8 cellular contexts compared by ENCODE assay signal in genomic region chr3:195258449-195259145, GRCh38. TPM values are rescaled to one million over a fixed set of nuclear protein-coding genes. Genes with fewer than 3 reads are reported as not detected.
A peak's percentile ranks its signal among the peaks of the same experiment; 100 is the strongest.
DNase-seq lines count a peak whose midpoint lies in the region; ATAC-seq and TF ChIP-seq lines count a peak whose summit lies in the region.

No MANE protein-coding gene starts in this region.

- no peak for ATAC-seq in HG03095 (IDR thresholded peaks at IDR 0.05; ENCODE audit: unreplicated experiment)

- no peak for TF ChIP-seq POLR2A in ovary (IDR thresholded peaks at IDR 0.05)

- no peak overlapping the region for H3K4me3 ChIP-seq in ovary

- no peak for TF ChIP-seq CTCF in ovary (IDR thresholded peaks at IDR 0.05)

- intact Hi-C loops in ovary (cut with DNase I): loop anchor here (2.0 to 10.0 kb wide), 7 partner anchors 104 to 774 kb away; partner anchors contain the start of genes FAM43A (in 2 of the 4) and ATP13A3 (in 1 of the 4)

- H3K27ac ChIP-seq in ovary: peak overlapping the region; percentile 60 to 86

- DNase-seq in DMS79 treated with DMSO at 0.1 percent for 48 hours (lab: John Stamatoyannopoulos, UW): peak; percentile 76
- DNase-seq in NCI-H69 (lab: John Stamatoyannopoulos, UW): peak; percentile 56
- DNase-seq in ecto neural progenitor cell (ENCODE audit: low spot score): peak; percentile 48
- peak in 2 of 5 donors; percentile 35 to 42 for DNase-seq in ovary
- DNase-seq in NCI-H1930 (lab: John Stamatoyannopoulos, UW): no peak
- DNase-seq in C1 segment of cervical spinal cord (lab: John Stamatoyannopoulos, UW): no peak
- DNase-seq in HK-2 (ENCODE audit: unreplicated experiment): no peak

- no peak for TF ChIP-seq EP300 in ovary (IDR thresholded peaks at IDR 0.05)

- H3K27me3 ChIP-seq in ovary: no peaks in the 10 kb centered on the region

- WGBS in ovary, 3 donors: 58 to 71% (median 67%) methylated on average over 13 of the region's 13 CpGs

- no peaks in the 10 kb centered on the region for H3K36me3 ChIP-seq in ovary

- peaks cover 7% of the 10 kb centered on the region for H3K4me1 ChIP-seq in ovary (ENCODE audit: insufficient read depth)

- H3K9me3 ChIP-seq in ovary: no peaks in the 10 kb centered on the region

RNA-seq across cellular contexts. Expression of gene XXYLT1, which starts 12.4 kb away (rescaled TPM):
- total RNA-seq in ovary: 10 to 100 TPM in 4 of 7 donors, 1 to 10 TPM in 3; 7.3 to 13.6 (median 10.2) TPM
- polyA plus RNA-seq in ovary: 10 to 100 TPM in 1 of 2 donors, 1 to 10 TPM in 1; 5.6 to 10.6 TPM

Comparison
In these comparisons a context has a peak if more than half of its experiments do, and no peak if none do; other contexts are left out.
1. DNase-seq: peak in DMS79 treated with DMSO at 0.1 percent for 48 hours (single experiment), NCI-H69 (single experiment) and ecto neural progenitor cell (single experiment); none in NCI-H1930 (0 of 2), C1 segment of cervical spinal cord (0 of 14) and HK-2 (single experiment).